Comparison of ENCODE assay signal across 7 cellular contexts in the genomic region with DNA sequence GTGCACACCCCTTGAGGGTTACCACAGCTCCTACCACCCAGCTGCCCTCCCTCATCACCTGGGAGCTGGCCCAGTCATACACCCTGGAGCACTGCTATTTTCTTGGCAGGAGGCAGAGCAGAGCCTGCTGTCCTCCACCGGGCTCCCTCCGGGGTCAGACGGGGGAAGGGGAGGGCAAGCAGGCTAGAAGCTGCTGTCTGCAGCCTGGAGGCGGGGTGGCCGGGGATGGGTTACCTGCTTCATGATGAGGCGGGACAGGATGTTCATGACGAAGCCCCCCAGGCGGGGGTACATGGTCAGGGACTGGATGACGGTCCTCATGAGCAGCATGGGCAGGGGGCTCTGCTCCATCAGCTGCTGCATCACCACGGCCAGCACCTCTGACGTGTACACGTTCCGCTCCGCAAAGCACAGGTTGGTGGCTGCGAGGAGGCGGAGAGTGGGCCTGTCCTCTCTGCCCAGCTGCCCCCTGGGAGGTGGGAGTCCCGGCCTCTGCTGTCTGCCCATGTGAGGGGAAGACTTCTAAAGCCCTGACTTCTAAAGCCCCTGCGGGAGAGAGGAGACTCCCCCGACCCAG.
DNase-seq lines count a peak whose midpoint lies in the region; ATAC-seq lines count a peak whose summit lies in the region.
"Had no signal": no experiment of that assay in that cellular context is flagged by ENCODE, and none has a peak within 500 bp of the region (broad histone marks: within the 10 kb centered on the region; RNA-seq: fewer than 3 reads in every experiment).

No MANE protein-coding gene starts in this region.

- ATAC-seq in effector memory CD8-positive, alpha-beta T cell (replicated peaks) = peak; percentile 10

- H3K4me1 ChIP-seq in BLaER1 = peaks cover 46% of the 10 kb centered on the region

- no peak overlapping the region for H3K9ac ChIP-seq in BLaER1

- no peaks in the 10 kb centered on the region for H3K27me3 Mint-ChIP-seq in effector memory CD8-positive, alpha-beta T cell

- H3K27ac Mint-ChIP-seq in effector memory CD8-positive, alpha-beta T cell = peak overlapping the region in 1 of 2 donors; percentile 49

- peaks cover 13% of the 10 kb centered on the region for H4K20me1 ChIP-seq in BLaER1

- no peaks in the 10 kb centered on the region for H3K27me3 ChIP-seq in BLaER1

- peaks cover 18% of the 10 kb centered on the region for H3K36me3 Mint-ChIP-seq in effector memory CD8-positive, alpha-beta T cell (ENCODE audit: insufficient read depth)

- no peak overlapping the region for H3K4me3 ChIP-seq in BLaER1

- peak overlapping the region; percentile 44; the same call in 1 of the 2 replicates for H3K27ac ChIP-seq in BLaER1
- H3K27ac ChIP-seq: HL-60 had no signal

- peak overlapping the region; percentile 61 for H3K4me2 ChIP-seq in BLaER1

- peaks cover 46% of the 10 kb centered on the region for H3K36me3 ChIP-seq in BLaER1

- no peak overlapping the region for H3K4me3 Mint-ChIP-seq in effector memory CD8-positive, alpha-beta T cell

- peak; percentile 37 for DNase-seq in HuH-7 (ENCODE audit: low spot score)
- no peak for DNase-seq in effector memory CD8-positive, alpha-beta T cell
- no peak for DNase-seq in NK-92 treated with Interleukin-12 subunit alpha and Interleukin-12 subunit beta, amount 100 ng/mL, for 24 hours (lab: John Stamatoyannopoulos, UW)
- DNase-seq in RKO (ENCODE audit: low spot score) = no peak
- DNase-seq in activated T-cell treated with anti-CD3 and anti-CD28 coated beads for 4 hours = no peak

- H3K9me3 Mint-ChIP-seq in effector memory CD8-positive, alpha-beta T cell = no peaks in the 10 kb centered on the region

- peaks cover 0 to 4% of the 10 kb centered on the region in 2 donors for H3K4me1 Mint-ChIP-seq in effector memory CD8-positive, alpha-beta T cell (ENCODE audit: low read depth in 2 of 2)

- no peaks in the 10 kb centered on the region for H3K9me3 ChIP-seq in BLaER1
